ENCODE assay signal across 8 cellular contexts in the genomic region with DNA sequence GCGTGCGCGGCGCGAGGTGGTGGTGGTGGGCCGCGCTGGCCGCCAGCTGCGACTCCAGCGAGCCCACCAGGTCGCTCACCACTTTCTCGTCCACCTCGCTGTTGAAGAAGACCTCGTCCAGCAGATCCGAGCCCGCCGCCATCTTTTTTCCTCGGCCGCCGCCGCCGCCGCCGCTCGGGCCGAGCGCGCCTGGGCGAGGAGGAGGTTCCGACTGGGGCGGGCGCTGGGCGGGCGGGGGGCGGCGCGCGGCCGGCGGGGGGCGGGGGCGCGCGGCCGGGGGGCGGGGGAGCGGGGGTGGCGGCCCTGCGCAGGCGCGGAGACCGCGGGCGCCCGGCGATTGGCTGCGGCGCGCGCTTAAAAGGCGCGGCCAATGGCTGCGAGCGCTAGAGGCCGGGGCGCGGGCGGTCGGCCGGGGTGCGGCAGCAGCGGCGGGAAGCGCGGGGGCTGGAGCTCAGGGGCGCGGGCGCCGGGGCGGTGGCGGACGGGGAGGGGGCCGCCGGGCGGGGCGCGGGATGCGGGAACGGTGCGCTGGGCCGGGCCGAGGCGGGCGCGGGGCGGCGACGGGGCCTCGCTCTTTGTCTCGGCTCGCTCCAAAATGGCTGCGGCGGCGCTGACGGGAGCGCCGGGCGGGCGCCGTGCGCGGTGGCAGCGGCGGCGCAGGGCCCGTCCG.
DNase-seq lines count a peak whose midpoint lies in the region; ATAC-seq lines count a peak whose summit lies in the region.

A gene with protein sequence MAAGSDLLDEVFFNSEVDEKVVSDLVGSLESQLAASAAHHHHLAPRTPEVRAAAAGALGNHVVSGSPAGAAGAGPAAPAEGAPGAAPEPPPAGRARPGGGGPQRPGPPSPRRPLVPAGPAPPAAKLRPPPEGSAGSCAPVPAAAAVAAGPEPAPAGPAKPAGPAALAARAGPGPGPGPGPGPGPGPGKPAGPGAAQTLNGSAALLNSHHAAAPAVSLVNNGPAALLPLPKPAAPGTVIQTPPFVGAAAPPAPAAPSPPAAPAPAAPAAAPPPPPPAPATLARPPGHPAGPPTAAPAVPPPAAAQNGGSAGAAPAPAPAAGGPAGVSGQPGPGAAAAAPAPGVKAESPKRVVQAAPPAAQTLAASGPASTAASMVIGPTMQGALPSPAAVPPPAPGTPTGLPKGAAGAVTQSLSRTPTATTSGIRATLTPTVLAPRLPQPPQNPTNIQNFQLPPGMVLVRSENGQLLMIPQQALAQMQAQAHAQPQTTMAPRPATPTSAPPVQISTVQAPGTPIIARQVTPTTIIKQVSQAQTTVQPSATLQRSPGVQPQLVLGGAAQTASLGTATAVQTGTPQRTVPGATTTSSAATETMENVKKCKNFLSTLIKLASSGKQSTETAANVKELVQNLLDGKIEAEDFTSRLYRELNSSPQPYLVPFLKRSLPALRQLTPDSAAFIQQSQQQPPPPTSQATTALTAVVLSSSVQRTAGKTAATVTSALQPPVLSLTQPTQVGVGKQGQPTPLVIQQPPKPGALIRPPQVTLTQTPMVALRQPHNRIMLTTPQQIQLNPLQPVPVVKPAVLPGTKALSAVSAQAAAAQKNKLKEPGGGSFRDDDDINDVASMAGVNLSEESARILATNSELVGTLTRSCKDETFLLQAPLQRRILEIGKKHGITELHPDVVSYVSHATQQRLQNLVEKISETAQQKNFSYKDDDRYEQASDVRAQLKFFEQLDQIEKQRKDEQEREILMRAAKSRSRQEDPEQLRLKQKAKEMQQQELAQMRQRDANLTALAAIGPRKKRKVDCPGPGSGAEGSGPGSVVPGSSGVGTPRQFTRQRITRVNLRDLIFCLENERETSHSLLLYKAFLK (minus strand): TSS at position 213 of the 670 bp plus-strand sequence. CDS start 71 bp downstream, at position 142.

- H2AFZ ChIP-seq in ACC112 (ENCODE audit: low read length, unreplicated experiment) = peak within 1 kb of the TSS; percentile 78

- peak; percentile 88 for DNase-seq in NCI-H2227 (lab: John Stamatoyannopoulos, UW; ENCODE audit: unreplicated experiment)
- DNase-seq in activated CD4-positive, CD25-positive, alpha-beta regulatory T cell treated with anti-CD3 and anti-CD28 coated beads, Interleukin-2, amount 50 U/mL, for 72 hours = peak; percentile 86
- peak; percentile 58 for DNase-seq in cerebellar cortex (ENCODE audit: low spot score)
- DNase-seq in kidney glomerular epithelial cell (lab: John Stamatoyannopoulos, UW) = peak; percentile 66
- DNase-seq in stimulated activated CD4-positive, alpha-beta T cell treated with anti-CD3 and anti-CD28 coated beads, Interleukin-1b, Interleukin-23, amount 100 ng/mL, for 1 hour (ENCODE audit: low read depth in 2 of 2) = peak; percentile 59 to 61

- peak within 1 kb of the TSS; percentile 88 for H3K4me3 ChIP-seq in ACC112 (ENCODE audit: low read depth, low read length)

- peaks cover 3% of the 10 kb centered on the region; the same call in 1 of the 2 replicates for H3K27me3 ChIP-seq in ACC112 (ENCODE audit: insufficient read depth, low read length)

- H3K4me1 ChIP-seq in ACC112 (ENCODE audit: control insufficient read depth, insufficient read depth, low read length, unreplicated experiment) = peaks cover 13% of the 10 kb centered on the region

- ATAC-seq in GM18858 (IDR thresholded peaks at IDR 0.05; ENCODE audit: unreplicated experiment) (peak; percentile 56), HG03066 (IDR thresholded peaks at IDR 0.05; ENCODE audit: low read depth, unreplicated experiment) (peak; percentile 63)

- no peaks in the 10 kb centered on the region for H3K36me3 ChIP-seq in ACC112 (ENCODE audit: insufficient read depth, low read length)

- no peak within 1 kb of the TSS for H3K27ac ChIP-seq in ACC112 (ENCODE audit: low read depth, low read length)

- H3K79me2 ChIP-seq in ACC112 (ENCODE audit: control insufficient read depth, insufficient read depth, low read length, unreplicated experiment) = peaks cover 22% of the 10 kb centered on the region
